ENCODE assay signal across 9 cellular contexts in genomic region chr1:31645274-31645568, GRCh38. TPM values are rescaled to one million over a fixed set of nuclear protein-coding genes. Genes with fewer than 3 reads are reported as not detected.
A peak's percentile ranks its signal among the peaks of the same experiment; 100 is the strongest.
DNase-seq lines count a peak whose midpoint lies in the region; ATAC-seq, FAIRE-seq and TF ChIP-seq lines count a peak whose summit lies in the region.
"Had no signal": no experiment of that assay in that cellular context is flagged by ENCODE, and none has a peak within 500 bp of the region (broad histone marks: within the 10 kb centered on the region; RNA-seq: fewer than 3 reads in every experiment).

No MANE protein-coding gene starts in this region.

- intact Hi-C loops in Calu3 (cut with micrococcal nuclease; ENCODE audit: unreplicated experiment) (no loop called here), ovary (cut with DNase I) (loop anchor here in 1 of 4 donors (10.0 kb wide), 1 partner anchor 60 kb away; no protein-coding TSS in a partner anchor)

- TSS peak; percentile 79 for BruUV-seq in Calu3 (replicated peaks; lab: Mats Ljungman, UMichigan)

- H3K4me3 ChIP-seq in SK-N-MC (peak overlapping the region; percentile 99), fibroblast of lung (replicated peaks in 1 of 4; ENCODE audit: control extremely low read depth in 1 of 4, insufficient read depth in 1 of 4, low read depth in 3 of 4, low read length in 4 of 4) (peak overlapping the region; percentile 42 to 92 (median 76)), ovary (peak overlapping the region; percentile 91)

- peak overlapping the region; percentile 87 for H2AFZ ChIP-seq in fibroblast of lung (ENCODE audit: low read length)

- peak overlapping the region; percentile 96 for H3K4me2 ChIP-seq in fibroblast of lung (ENCODE audit: extremely low read depth, insufficient read depth, low read length)

- H3K27ac ChIP-seq in SK-N-MC: peak overlapping the region; percentile 96
- peak overlapping the region; percentile 96 for H3K27ac ChIP-seq in fibroblast of lung (ENCODE audit: insufficient read depth, low read length)
- H3K27ac ChIP-seq in ovary: peak overlapping the region; percentile 91 to 93

- no peak for ATAC-seq in HG02798 (IDR thresholded peaks at IDR 0.05; ENCODE audit: poor library complexity, unreplicated experiment)

- TF ChIP-seq CTCF in Calu3 (IDR thresholded peaks at IDR 0.05; ENCODE audit: unreplicated experiment) (no peak), fibroblast of lung (conservative IDR thresholded peaks at IDR 0.05 in 1 of 2, IDR thresholded peaks at IDR 0.05 in 1 of 2; ENCODE audit: low read depth in 1 of 2, low read length in 2 of 2) (no peak), ovary (IDR thresholded peaks at IDR 0.05) (no peak)

- peaks cover 17% of the 10 kb centered on the region for H3K36me3 Mint-ChIP-seq in Calu3 (ENCODE audit: insufficient read depth, unreplicated experiment)

- peaks cover 27% of the 10 kb centered on the region for H3K27me3 Mint-ChIP-seq in Calu3 (ENCODE audit: unreplicated experiment)

- peaks cover 20% of the 10 kb centered on the region for H3K4me1 Mint-ChIP-seq in Calu3 (ENCODE audit: low read depth, unreplicated experiment)

- H3K27me3 ChIP-seq in fibroblast of lung (ENCODE audit: control insufficient read depth, insufficient read depth, low read length) (no peaks in the 10 kb centered on the region), ovary (no peaks in the 10 kb centered on the region)

- TF ChIP-seq POLR2A in ovary (IDR thresholded peaks at IDR 0.05): peak; percentile 5

- H3K9me3 ChIP-seq in SK-N-MC (ENCODE audit: low read depth, low read length) (no peaks in the 10 kb centered on the region), fibroblast of lung (ENCODE audit: control insufficient read depth, insufficient read depth, low read depth, low read length) (no peaks in the 10 kb centered on the region), ovary (no peaks in the 10 kb centered on the region)

- CTCF ChIA-PET in Calu3 (lab: Charles Lee): interaction anchor here (0.6 to 1.9 kb wide), 11 partner anchors 19 to 462 kb away, joined by 3 to 15 read pairs (median 3); no protein-coding TSS in a partner anchor

- DNase-seq in Calu3 (no peak), SK-N-MC (ENCODE audit: low read depth, low spot score) (no peak), fibroblast of lung (ENCODE audit: low read depth in 2 of 2) (no peak), ovary (no peak), HTR-8/SVneo (ENCODE audit: insufficient read length, low spot score) (no peak), NCI-H1417 treated with DMSO at 0.1 percent for 48 hours (lab: John Stamatoyannopoulos, UW) (no peak), NCI-H2227 (lab: John Stamatoyannopoulos, UW; ENCODE audit: unreplicated experiment) (no peak)

- TF ChIP-seq EP300 in ovary (IDR thresholded peaks at IDR 0.05): no peak

- H3K9me3 Mint-ChIP-seq in Calu3 (ENCODE audit: low read depth, unreplicated experiment): no peaks in the 10 kb centered on the region

- no peaks in the 10 kb centered on the region for H4K20me1 ChIP-seq in fibroblast of lung (ENCODE audit: control insufficient read depth, extremely low read depth, insufficient read depth, low read length)

- peak overlapping the region; percentile 96 for H3K4me3 Mint-ChIP-seq in Calu3 (ENCODE audit: low read depth, unreplicated experiment)

- 0 to 1% (median 0%) methylated on average over 11 of the region's 11 CpGs for WGBS in ovary, 3 donors

- H3K79me2 ChIP-seq in fibroblast of lung (ENCODE audit: control insufficient read depth, insufficient read depth, low read length): peaks cover 23% of the 10 kb centered on the region

- no peak for FAIRE-seq in HTR-8/SVneo (lab: Jason Lieb, UNC)

- peak overlapping the region; percentile 99 for H3K27ac Mint-ChIP-seq in Calu3 (ENCODE audit: unreplicated experiment)

- no peaks in the 10 kb centered on the region for H3K36me3 ChIP-seq in SK-N-MC (ENCODE audit: insufficient read depth, low read length)
- no peaks in the 10 kb centered on the region for H3K36me3 ChIP-seq in fibroblast of lung (ENCODE audit: control insufficient read depth, insufficient read depth, low read length)
- no peaks in the 10 kb centered on the region for H3K36me3 ChIP-seq in ovary

- peak overlapping the region; percentile 96 for H3K9ac ChIP-seq in SK-N-MC (ENCODE audit: insufficient read length)
- peak overlapping the region; percentile 86 for H3K9ac ChIP-seq in fibroblast of lung (ENCODE audit: insufficient read depth, low read length)

- H3K4me1 ChIP-seq in fibroblast of lung (ENCODE audit: control insufficient read depth, extremely low read depth, insufficient read depth, low read length): peaks cover 5% of the 10 kb centered on the region
- peaks cover 7% of the 10 kb centered on the region for H3K4me1 ChIP-seq in ovary (ENCODE audit: insufficient read depth)

RNA-seq across cellular contexts. Expression of gene PEF1, which starts 0.5 kb away (rescaled TPM):
- total RNA-seq in Calu3 (2022) (61.5 and 65.2 TPM in 2 replicates), fibroblast of lung (72.2 and 78.1 TPM in 2 replicates), ovary (10 to 100 TPM; 31.7 to 65.2 (median 59.9) TPM)
- polyA plus RNA-seq in fibroblast of lung (72.9 and 85.3 TPM in 2 replicates), ovary (10 to 100 TPM; 54.3 to 58.2 TPM)
- polyA plus RNA-seq in fibroblast of lung (2012): 62.2 and 73.8 TPM in 2 replicates
- 164 and 206 TPM in 2 replicates for polyA minus RNA-seq in fibroblast of lung (ENCODE audit: low replicate concordance)

RNA-seq across cellular contexts. Expression of gene HCRTR1, which starts 27.7 kb away (rescaled TPM):
- total RNA-seq in Calu3 (2022) (not detected in 2 replicates), fibroblast of lung (not detected in 2 replicates), ovary (not detected)
- polyA plus RNA-seq in fibroblast of lung (not detected in 2 replicates), ovary (not detected)
- polyA plus RNA-seq in fibroblast of lung (2012): not detected in 2 replicates
- polyA minus RNA-seq in fibroblast of lung (ENCODE audit: low replicate concordance): not detected in 2 replicates
- total RNA-seq: activated CD8-positive, alpha-beta memory T cell treated with anti-CD3 and anti-CD28 coated beads for 36 hours had no signal

RNA-seq across cellular contexts. Expression of gene COL16A1, which starts 58.6 kb away (rescaled TPM):
- total RNA-seq in Calu3 (2022): 3.8 and 9.2 TPM in 2 replicates
- total RNA-seq in fibroblast of lung: 80.3 and 150 TPM in 2 replicates
- 20.9 and 21.0 TPM in 2 replicates for polyA plus RNA-seq in fibroblast of lung
- 57.9 and 61.9 TPM in 2 replicates for polyA plus RNA-seq in fibroblast of lung (2012)
- 42.9 and 69.1 TPM in 2 replicates for polyA minus RNA-seq in fibroblast of lung (ENCODE audit: low replicate concordance)
- total RNA-seq in ovary: 100 to 1,000 TPM in 5 of 7 donors, 10 to 100 TPM in 2; 64.4 to 237 (median 157) TPM
- 100 to 1,000 TPM in 1 of 2 donors, 10 to 100 TPM in 1; 19.8 to 194 TPM for polyA plus RNA-seq in ovary
- total RNA-seq: activated CD8-positive, alpha-beta memory T cell treated with anti-CD3 and anti-CD28 coated beads for 36 hours had no signal
